In the genomic region with DNA sequence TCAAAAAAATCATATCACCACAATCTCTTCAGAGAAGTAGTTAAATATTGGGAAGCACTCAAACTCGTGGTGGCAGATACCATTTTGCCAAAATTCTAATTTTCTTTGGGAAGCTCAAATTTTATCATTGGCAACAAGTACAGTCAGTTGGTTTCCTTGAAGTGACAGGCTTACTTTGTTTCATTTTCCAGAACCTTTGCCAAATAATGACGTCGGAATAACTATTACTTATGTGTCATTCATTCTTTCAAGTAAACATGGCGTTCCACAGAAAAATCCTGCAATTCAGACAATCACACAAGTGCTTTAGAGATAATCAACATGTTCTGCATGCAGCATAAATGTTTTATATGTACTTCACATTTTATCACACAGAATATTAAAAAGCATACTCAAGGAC, we compare ENCODE assay signal across 22 cellular contexts. TPM values are rescaled to one million over a fixed set of nuclear protein-coding genes. Genes with fewer than 3 reads are reported as not detected.
DNase-seq lines count a peak whose midpoint lies in the region; ATAC-seq and TF ChIP-seq lines count a peak whose summit lies in the region.
"Had no signal": no experiment of that assay in that cellular context is flagged by ENCODE, and none has a peak within 500 bp of the region (broad histone marks: within the 10 kb centered on the region; RNA-seq: fewer than 3 reads in every experiment).

No MANE protein-coding gene starts in this region.

- H3K4me1 ChIP-seq in left ventricle myocardium inferior: peaks cover 20% of the 10 kb centered on the region
- H3K4me1 ChIP-seq: prostate gland had no signal

- no peaks in the 10 kb centered on the region for H3K27me3 ChIP-seq in left ventricle myocardium inferior (ENCODE audit: low read depth)
- H3K27me3 ChIP-seq: breast epithelium had no signal

- peaks cover 11% of the 10 kb centered on the region for H3K36me3 ChIP-seq in left ventricle myocardium inferior
- H3K36me3 ChIP-seq: breast epithelium, prostate gland had no signal

- H3K9me3 ChIP-seq in left ventricle myocardium inferior (replicated peaks): no peaks in the 10 kb centered on the region
- H3K9me3 ChIP-seq: breast epithelium, prostate gland had no signal

- DNase-seq in left ventricle myocardium inferior (no peak), left cardiac atrium (no peak), epithelial cell of esophagus (ENCODE audit: low read depth) (peak; percentile 29), midbrain (lab: John Stamatoyannopoulos, UW) (peak; percentile 49)
- DNase-seq in activated naive CD4-positive, alpha-beta T cell treated with anti-CD3 and anti-CD28 coated beads, Interleukin-2, amount 50 U/mL, for 16 hours: no peak
- DNase-seq in activated effector memory CD4-positive, alpha-beta T cell treated with anti-CD3 and anti-CD28 coated beads, Interleukin-2, amount 50 U/mL, for 16 hours: no peak
- DNase-seq: 8988T; activated naive CD8-positive, alpha-beta T cell treated with anti-CD3 and anti-CD28 coated beads, Interleukin-2, amount 50 U/mL, for 24 hours; glutamatergic neuron; KBM-7; NCI-H2171 treated with DMSO at 0.1 percent for 48 hours; NCI-H526 treated with DMSO at 0.1 percent for 48 hours; nephron progenitor cell; small intestine; stimulated activated CD4-positive, alpha-beta T cell treated with anti-CD3 and anti-CD28 coated beads, Interleukin-2, amount 100 ng/mL, for 24 hours had no signal

- H3K27ac ChIP-seq in left ventricle myocardium inferior (replicated peaks): peak overlapping the region; percentile 57
- H3K27ac ChIP-seq: breast epithelium had no signal

- intact Hi-C loops in left ventricle myocardium inferior (cut with micrococcal nuclease): no loop called here
- intact Hi-C loops in left cardiac atrium (cut with DNase I): no loop called here

- ATAC-seq in left cardiac atrium (no peak), HG02981 (IDR thresholded peaks at IDR 0.05; ENCODE audit: unreplicated experiment) (no peak), HG02763 (IDR thresholded peaks at IDR 0.05; ENCODE audit: unreplicated experiment) (no peak)
- ATAC-seq: left lobe of liver; SK-N-SH treated with all-trans-retinoic acid at 6 μM for 48 hours; stimulated activated effector memory CD8-positive, alpha-beta T cell treated with anti-CD3 and anti-CD28 coated beads, Interleukin-12 subunit alpha, Interleukin-12 subunit beta, amount 100 ng/mL, for 72 hours had no signal

- no peak overlapping the region for H3K4me3 ChIP-seq in left ventricle myocardium inferior
- no peak overlapping the region for H3K4me3 ChIP-seq in epithelial cell of esophagus (ENCODE audit: low read length)
- H3K4me3 ChIP-seq: breast epithelium, prostate gland had no signal

- no peak for TF ChIP-seq CTCF in left ventricle myocardium inferior (IDR thresholded peaks at IDR 0.05; ENCODE audit: borderline replicate concordance)
- no peak for TF ChIP-seq CTCF in epithelial cell of esophagus (IDR thresholded peaks at IDR 0.05; ENCODE audit: insufficient read depth, low read depth, low read length, missing control alignments)

RNA-seq across cellular contexts. Expression of a gene that starts 5.4 kb away (rescaled TPM):
- total RNA-seq in left ventricle myocardium inferior (6.2 TPM), left cardiac atrium (10 to 100 TPM in 1 of 2 donors, 1 to 10 TPM in 1; 8.0 to 12.3 TPM)

RNA-seq across cellular contexts. Expression of a gene that starts 44.2 kb away (rescaled TPM):
- total RNA-seq in left ventricle myocardium inferior (7.4 TPM), left cardiac atrium (10 to 100 TPM in 1 of 2 donors, 1 to 10 TPM in 1; 5.6 to 10.0 TPM)

RNA-seq across cellular contexts. Expression of a gene that starts 44.3 kb away (rescaled TPM):
- 14.7 TPM for total RNA-seq in left ventricle myocardium inferior
- total RNA-seq in left cardiac atrium: 10 to 100 TPM; 13.6 to 15.0 TPM

RNA-seq across cellular contexts. Expression of a gene that starts 56.6 kb away (rescaled TPM):
- 48.6 TPM for total RNA-seq in left ventricle myocardium inferior
- 10 to 100 TPM; 33.3 to 35.3 TPM for total RNA-seq in left cardiac atrium

RNA-seq across cellular contexts. Expression of a gene that starts 56.6 kb away (rescaled TPM):
- 19.9 TPM for total RNA-seq in left ventricle myocardium inferior
- total RNA-seq in left cardiac atrium: 10 to 100 TPM; 12.6 to 17.8 TPM

Comparison
In these comparisons a context has a peak if more than half of its experiments do, and no peak if none do; other contexts are left out.
1. DNase-seq: peak in epithelial cell of esophagus (single experiment) and midbrain (single experiment); none in left ventricle myocardium inferior (single experiment), left cardiac atrium (single experiment), activated naive CD4-positive, alpha-beta T cell treated with anti-CD3 and anti-CD28 coated beads, Interleukin-2, amount 50 U/mL, for 16 hours (single experiment) and activated effector memory CD4-positive, alpha-beta T cell treated with anti-CD3 and anti-CD28 coated beads, Interleukin-2, amount 50 U/mL, for 16 hours (single experiment).